1 cellular context compared by ENCODE assay signal in the genomic region with DNA sequence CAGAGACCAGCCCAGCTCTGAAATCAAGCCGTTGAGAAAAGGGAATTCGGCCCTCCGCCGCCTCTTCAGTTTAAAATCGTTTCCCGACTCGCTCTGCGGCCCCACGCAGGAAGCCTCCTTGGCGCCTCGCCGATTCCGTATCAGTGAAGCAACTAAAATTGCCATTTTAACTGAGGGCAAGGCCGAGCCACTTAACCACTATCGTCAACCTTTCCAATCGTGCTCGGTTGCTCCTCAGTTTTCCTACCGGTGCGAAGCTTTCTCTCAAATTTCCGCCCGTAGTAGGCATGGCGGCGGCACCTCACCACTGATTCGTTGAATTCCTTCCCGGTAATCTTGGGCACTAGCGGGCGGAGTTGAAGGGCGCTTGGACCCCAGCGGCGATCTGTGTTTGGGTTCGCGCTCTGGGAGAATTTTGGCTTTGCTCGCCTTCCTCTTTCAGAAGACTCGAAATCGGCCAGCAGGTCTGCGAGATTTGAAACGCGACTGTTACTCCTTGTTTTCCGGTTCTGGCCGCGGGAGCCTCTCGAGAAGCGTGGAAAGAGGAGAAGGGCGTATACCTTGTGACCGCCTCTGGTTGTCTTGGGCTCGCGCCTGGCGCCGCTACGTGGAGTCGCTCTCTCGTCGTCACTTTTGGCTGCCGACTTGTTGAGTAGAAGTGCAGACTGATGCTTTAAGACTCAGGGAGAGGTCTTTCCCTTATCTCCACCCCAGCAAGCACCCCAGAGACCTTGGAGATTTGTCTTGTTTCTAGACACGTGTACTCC.
TF ChIP-seq lines count a peak whose summit lies in the region.

A gene with protein sequence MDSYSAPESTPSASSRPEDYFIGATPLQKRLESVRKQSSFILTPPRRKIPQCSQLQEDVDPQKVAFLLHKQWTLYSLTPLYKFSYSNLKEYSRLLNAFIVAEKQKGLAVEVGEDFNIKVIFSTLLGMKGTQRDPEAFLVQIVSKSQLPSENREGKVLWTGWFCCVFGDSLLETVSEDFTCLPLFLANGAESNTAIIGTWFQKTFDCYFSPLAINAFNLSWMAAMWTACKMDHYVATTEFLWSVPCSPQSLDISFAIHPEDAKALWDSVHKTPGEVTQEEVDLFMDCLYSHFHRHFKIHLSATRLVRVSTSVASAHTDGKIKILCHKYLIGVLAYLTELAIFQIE (minus strand): TSS at position 569 of the 767 bp plus-strand sequence. CDS start 13,584 bp downstream, outside the sequence.
A gene with protein sequence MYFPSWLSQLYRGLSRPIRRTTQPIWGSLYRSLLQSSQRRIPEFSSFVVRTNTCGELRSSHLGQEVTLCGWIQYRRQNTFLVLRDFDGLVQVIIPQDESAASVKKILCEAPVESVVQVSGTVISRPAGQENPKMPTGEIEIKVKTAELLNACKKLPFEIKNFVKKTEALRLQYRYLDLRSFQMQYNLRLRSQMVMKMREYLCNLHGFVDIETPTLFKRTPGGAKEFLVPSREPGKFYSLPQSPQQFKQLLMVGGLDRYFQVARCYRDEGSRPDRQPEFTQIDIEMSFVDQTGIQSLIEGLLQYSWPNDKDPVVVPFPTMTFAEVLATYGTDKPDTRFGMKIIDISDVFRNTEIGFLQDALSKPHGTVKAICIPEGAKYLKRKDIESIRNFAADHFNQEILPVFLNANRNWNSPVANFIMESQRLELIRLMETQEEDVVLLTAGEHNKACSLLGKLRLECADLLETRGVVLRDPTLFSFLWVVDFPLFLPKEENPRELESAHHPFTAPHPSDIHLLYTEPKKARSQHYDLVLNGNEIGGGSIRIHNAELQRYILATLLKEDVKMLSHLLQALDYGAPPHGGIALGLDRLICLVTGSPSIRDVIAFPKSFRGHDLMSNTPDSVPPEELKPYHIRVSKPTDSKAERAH (plus strand): TSS at position 359 of the 767 bp plus-strand sequence. CDS start 557 bp downstream, outside the sequence.

TF ChIP-seq in GM23338, 12 proteins besides CTCF, POLR2A, EP300 and RAD21:
- TF ChIP-seq, protein P1, sequence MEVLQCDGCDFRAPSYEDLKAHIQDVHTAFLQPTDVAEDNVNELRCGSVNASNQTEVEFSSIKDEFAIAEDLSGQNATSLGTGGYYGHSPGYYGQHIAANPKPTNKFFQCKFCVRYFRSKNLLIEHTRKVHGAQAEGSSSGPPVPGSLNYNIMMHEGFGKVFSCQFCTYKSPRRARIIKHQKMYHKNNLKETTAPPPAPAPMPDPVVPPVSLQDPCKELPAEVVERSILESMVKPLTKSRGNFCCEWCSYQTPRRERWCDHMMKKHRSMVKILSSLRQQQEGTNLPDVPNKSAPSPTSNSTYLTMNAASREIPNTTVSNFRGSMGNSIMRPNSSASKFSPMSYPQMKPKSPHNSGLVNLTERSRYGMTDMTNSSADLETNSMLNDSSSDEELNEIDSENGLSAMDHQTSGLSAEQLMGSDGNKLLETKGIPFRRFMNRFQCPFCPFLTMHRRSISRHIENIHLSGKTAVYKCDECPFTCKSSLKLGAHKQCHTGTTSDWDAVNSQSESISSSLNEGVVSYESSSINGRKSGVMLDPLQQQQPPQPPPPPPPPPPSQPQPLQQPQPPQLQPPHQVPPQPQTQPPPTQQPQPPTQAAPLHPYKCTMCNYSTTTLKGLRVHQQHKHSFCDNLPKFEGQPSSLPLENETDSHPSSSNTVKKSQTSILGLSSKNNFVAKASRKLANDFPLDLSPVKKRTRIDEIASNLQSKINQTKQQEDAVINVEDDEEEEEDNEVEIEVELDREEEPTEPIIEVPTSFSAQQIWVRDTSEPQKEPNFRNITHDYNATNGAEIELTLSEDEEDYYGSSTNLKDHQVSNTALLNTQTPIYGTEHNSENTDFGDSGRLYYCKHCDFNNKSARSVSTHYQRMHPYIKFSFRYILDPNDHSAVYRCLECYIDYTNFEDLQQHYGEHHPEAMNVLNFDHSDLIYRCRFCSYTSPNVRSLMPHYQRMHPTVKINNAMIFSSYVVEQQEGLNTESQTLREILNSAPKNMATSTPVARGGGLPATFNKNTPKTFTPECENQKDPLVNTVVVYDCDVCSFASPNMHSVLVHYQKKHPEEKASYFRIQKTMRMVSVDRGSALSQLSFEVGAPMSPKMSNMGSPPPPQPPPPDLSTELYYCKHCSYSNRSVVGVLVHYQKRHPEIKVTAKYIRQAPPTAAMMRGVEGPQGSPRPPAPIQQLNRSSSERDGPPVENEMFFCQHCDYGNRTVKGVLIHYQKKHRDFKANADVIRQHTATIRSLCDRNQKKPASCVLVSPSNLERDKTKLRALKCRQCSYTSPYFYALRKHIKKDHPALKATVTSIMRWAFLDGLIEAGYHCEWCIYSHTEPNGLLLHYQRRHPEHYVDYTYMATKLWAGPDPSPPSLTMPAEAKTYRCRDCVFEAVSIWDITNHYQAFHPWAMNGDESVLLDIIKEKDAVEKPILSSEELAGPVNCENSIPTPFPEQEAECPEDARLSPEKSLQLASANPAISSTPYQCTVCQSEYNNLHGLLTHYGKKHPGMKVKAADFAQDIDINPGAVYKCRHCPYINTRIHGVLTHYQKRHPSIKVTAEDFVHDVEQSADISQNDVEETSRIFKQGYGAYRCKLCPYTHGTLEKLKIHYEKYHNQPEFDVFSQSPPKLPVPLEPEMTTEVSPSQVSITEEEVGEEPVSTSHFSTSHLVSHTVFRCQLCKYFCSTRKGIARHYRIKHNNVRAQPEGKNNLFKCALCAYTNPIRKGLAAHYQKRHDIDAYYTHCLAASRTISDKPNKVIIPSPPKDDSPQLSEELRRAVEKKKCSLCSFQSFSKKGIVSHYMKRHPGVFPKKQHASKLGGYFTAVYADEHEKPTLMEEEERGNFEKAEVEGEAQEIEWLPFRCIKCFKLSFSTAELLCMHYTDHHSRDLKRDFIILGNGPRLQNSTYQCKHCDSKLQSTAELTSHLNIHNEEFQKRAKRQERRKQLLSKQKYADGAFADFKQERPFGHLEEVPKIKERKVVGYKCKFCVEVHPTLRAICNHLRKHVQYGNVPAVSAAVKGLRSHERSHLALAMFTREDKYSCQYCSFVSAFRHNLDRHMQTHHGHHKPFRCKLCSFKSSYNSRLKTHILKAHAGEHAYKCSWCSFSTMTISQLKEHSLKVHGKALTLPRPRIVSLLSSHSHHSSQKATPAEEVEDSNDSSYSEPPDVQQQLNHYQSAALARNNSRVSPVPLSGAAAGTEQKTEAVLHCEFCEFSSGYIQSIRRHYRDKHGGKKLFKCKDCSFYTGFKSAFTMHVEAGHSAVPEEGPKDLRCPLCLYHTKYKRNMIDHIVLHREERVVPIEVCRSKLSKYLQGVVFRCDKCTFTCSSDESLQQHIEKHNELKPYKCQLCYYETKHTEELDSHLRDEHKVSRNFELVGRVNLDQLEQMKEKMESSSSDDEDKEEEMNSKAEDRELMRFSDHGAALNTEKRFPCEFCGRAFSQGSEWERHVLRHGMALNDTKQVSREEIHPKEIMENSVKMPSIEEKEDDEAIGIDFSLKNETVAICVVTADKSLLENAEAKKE (CRISPR knock-in tag; IDR thresholded peaks at IDR 0.05), result no peak
- TF ChIP-seq CREB1 (CRISPR knock-in tag; IDR thresholded peaks at IDR 0.05; ENCODE audit: low read depth) (peak; percentile 92), NANOG (IDR thresholded peaks at IDR 0.05; ENCODE audit: borderline replicate concordance) (no peak), STAT1 (IDR thresholded peaks at IDR 0.05; ENCODE audit: unreplicated experiment) (no peak), ZNF114 (CRISPR knock-in tag; IDR thresholded peaks at IDR 0.05) (no peak), ZNF331 (CRISPR knock-in tag; IDR thresholded peaks at IDR 0.05; ENCODE audit: low read depth) (no peak), EZH2phosphoT487 (IDR thresholded peaks at IDR 0.05; ENCODE audit: unreplicated experiment) (no peak), EZH2 (IDR thresholded peaks at IDR 0.05; ENCODE audit: low read depth, unreplicated experiment) (no peak), JUNB (IDR thresholded peaks at IDR 0.05; ENCODE audit: unreplicated experiment) (no peak), POLR2AphosphoS5 (IDR thresholded peaks at IDR 0.05; ENCODE audit: low read depth) (peak; percentile 82)
- TF ChIP-seq, protein P2, sequence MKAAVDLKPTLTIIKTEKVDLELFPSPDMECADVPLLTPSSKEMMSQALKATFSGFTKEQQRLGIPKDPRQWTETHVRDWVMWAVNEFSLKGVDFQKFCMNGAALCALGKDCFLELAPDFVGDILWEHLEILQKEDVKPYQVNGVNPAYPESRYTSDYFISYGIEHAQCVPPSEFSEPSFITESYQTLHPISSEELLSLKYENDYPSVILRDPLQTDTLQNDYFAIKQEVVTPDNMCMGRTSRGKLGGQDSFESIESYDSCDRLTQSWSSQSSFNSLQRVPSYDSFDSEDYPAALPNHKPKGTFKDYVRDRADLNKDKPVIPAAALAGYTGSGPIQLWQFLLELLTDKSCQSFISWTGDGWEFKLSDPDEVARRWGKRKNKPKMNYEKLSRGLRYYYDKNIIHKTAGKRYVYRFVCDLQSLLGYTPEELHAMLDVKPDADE (IDR thresholded peaks at IDR 0.05), result peak; percentile 87
- TF ChIP-seq, protein P3, sequence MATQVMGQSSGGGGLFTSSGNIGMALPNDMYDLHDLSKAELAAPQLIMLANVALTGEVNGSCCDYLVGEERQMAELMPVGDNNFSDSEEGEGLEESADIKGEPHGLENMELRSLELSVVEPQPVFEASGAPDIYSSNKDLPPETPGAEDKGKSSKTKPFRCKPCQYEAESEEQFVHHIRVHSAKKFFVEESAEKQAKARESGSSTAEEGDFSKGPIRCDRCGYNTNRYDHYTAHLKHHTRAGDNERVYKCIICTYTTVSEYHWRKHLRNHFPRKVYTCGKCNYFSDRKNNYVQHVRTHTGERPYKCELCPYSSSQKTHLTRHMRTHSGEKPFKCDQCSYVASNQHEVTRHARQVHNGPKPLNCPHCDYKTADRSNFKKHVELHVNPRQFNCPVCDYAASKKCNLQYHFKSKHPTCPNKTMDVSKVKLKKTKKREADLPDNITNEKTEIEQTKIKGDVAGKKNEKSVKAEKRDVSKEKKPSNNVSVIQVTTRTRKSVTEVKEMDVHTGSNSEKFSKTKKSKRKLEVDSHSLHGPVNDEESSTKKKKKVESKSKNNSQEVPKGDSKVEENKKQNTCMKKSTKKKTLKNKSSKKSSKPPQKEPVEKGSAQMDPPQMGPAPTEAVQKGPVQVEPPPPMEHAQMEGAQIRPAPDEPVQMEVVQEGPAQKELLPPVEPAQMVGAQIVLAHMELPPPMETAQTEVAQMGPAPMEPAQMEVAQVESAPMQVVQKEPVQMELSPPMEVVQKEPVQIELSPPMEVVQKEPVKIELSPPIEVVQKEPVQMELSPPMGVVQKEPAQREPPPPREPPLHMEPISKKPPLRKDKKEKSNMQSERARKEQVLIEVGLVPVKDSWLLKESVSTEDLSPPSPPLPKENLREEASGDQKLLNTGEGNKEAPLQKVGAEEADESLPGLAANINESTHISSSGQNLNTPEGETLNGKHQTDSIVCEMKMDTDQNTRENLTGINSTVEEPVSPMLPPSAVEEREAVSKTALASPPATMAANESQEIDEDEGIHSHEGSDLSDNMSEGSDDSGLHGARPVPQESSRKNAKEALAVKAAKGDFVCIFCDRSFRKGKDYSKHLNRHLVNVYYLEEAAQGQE (IDR thresholded peaks at IDR 0.05; ENCODE audit: unreplicated experiment), result peak; percentile 9
